ENCODE assay signal across 16 cellular contexts in genomic region chr7:272631-273030, GRCh38. TPM values are rescaled to one million over a fixed set of nuclear protein-coding genes. Genes with fewer than 3 reads are reported as not detected.
A peak's percentile ranks its signal among the peaks of the same experiment; 100 is the strongest.
DNase-seq lines count a peak whose midpoint lies in the region; ATAC-seq and TF ChIP-seq lines count a peak whose summit lies in the region.
"Had no signal": no experiment of that assay in that cellular context is flagged by ENCODE, and none has a peak within 500 bp of the region (broad histone marks: within the 10 kb centered on the region; RNA-seq: fewer than 3 reads in every experiment).

No MANE protein-coding gene starts in this region.

- H3K9ac ChIP-seq in neuronal stem cell (ENCODE audit: low read depth, low read length, poor library complexity), result peak overlapping the region; percentile 35
- H3K9ac ChIP-seq: BLaER1 treated with 17β-estradiol and CSF1 and Interleukin-3, amounts not matched to agents 10 nM and 100 nM had no signal

- no peak overlapping the region for H2AK5ac ChIP-seq in neuronal stem cell (ENCODE audit: low read depth, low read length)

- H4K91ac ChIP-seq in neuronal stem cell (ENCODE audit: low read depth, low read length, poor library complexity), result no peak overlapping the region

- no peak overlapping the region for H2BK5ac ChIP-seq in neuronal stem cell (ENCODE audit: low read length)

- H3K9me3 Mint-ChIP-seq in activated naive CD4-positive, alpha-beta T cell treated with anti-CD3 and anti-CD28 coated beads, Interleukin-2, amount 50 U/mL, for 72 hours, result peaks cover 24 to 28% of the 10 kb centered on the region in 2 donors

- H2BK12ac ChIP-seq in neuronal stem cell (ENCODE audit: low read length), result no peak overlapping the region

- H3K4me3 ChIP-seq in RWPE2 (ENCODE audit: severe bottlenecking), result no peak overlapping the region
- peak overlapping the region in 1 of 2 donors; percentile 66 for H3K4me3 ChIP-seq in neuronal stem cell (ENCODE audit: low read length in 2 of 2)
- H3K4me3 ChIP-seq in thoracic aorta, result no peak overlapping the region
- H3K4me3 ChIP-seq in sigmoid colon, result no peak overlapping the region
- H3K4me3 ChIP-seq: BLaER1 treated with 17β-estradiol and CSF1 and Interleukin-3, amounts not matched to agents 10 nM and 100 nM had no signal

- WGBS in neuronal stem cell (ENCODE audit: extremely low coverage in 2 of 2, insufficient read length in 2 of 2, insufficient replicate concordance in 1 of 2), 2 donors, result no CpG with 5 or more reads among the region's 14 CpGs
- 86 to 87% methylated on average over 14 of the region's 14 CpGs for WGBS in sigmoid colon, 2 donors

- no peaks in the 10 kb centered on the region for H3K79me1 ChIP-seq in neuronal stem cell (ENCODE audit: low read depth, low read length)

- H3K27ac ChIP-seq in RWPE2 (ENCODE audit: poor library complexity, severe bottlenecking) (no peak overlapping the region), neuronal stem cell (replicated peaks; ENCODE audit: low read length) (no peak overlapping the region), thoracic aorta (no peak overlapping the region), sigmoid colon (no peak overlapping the region)
- H3K27ac ChIP-seq: BLaER1 treated with 17β-estradiol and CSF1 and Interleukin-3, amounts not matched to agents 10 nM and 100 nM had no signal

- H3K4me1 ChIP-seq in RWPE2 (ENCODE audit: insufficient read depth, poor library complexity, severe bottlenecking), result no peaks in the 10 kb centered on the region
- no peaks in the 10 kb centered on the region for H3K4me1 ChIP-seq in neuronal stem cell (ENCODE audit: control insufficient read depth in 2 of 2, insufficient read depth in 1 of 2, low read depth in 1 of 2, low read length in 2 of 2)
- H3K4me1 ChIP-seq in thoracic aorta (ENCODE audit: control insufficient read depth in 1 of 2, low read depth in 2 of 2), result no peaks in the 10 kb centered on the region
- no peaks in the 10 kb centered on the region for H3K4me1 ChIP-seq in sigmoid colon

- no peak for TF ChIP-seq CTCF in RWPE2 (IDR thresholded peaks at IDR 0.05; ENCODE audit: poor library complexity, severe bottlenecking)
- no peak for TF ChIP-seq CTCF in thoracic aorta (IDR thresholded peaks at IDR 0.05)
- no peak for TF ChIP-seq CTCF in sigmoid colon (IDR thresholded peaks at IDR 0.05)

- H3K4ac ChIP-seq in neuronal stem cell (ENCODE audit: low read length), result no peak overlapping the region

- H3K27me3 ChIP-seq in RWPE2 (ENCODE audit: insufficient read depth, poor library complexity, severe bottlenecking) (no peaks in the 10 kb centered on the region), neuronal stem cell (ENCODE audit: control insufficient read depth in 3 of 3, insufficient read depth in 3 of 3, low read depth in 1 of 3, low read length in 3 of 3) (no peaks in the 10 kb centered on the region), thoracic aorta (replicated peaks; ENCODE audit: insufficient read depth) (no peaks in the 10 kb centered on the region), sigmoid colon (no peaks in the 10 kb centered on the region)
- H3K27me3 ChIP-seq: BLaER1 treated with 17β-estradiol and CSF1 and Interleukin-3, amounts not matched to agents 10 nM and 100 nM had no signal

- H2BK15ac ChIP-seq in neuronal stem cell (ENCODE audit: low read length), result no peak overlapping the region

- no peak for ATAC-seq in activated naive CD4-positive, alpha-beta T cell treated with anti-CD3 and anti-CD28 coated beads, Interleukin-2, amount 50 U/mL, for 72 hours
- no peak for ATAC-seq in RWPE2 (ENCODE audit: low read depth)
- ATAC-seq in thoracic aorta (ENCODE audit: insufficient number of reproducible peaks, low FRiP score, low read depth), result peak; percentile 19
- no peak for ATAC-seq in HG03521 (IDR thresholded peaks at IDR 0.05; ENCODE audit: unreplicated experiment)
- ATAC-seq: HCT116 had no signal

- H2AFZ ChIP-seq in neuronal stem cell (ENCODE audit: low read length), result no peak overlapping the region

- peaks cover 19 to 31% of the 10 kb centered on the region in 2 donors for H3K36me3 Mint-ChIP-seq in activated naive CD4-positive, alpha-beta T cell treated with anti-CD3 and anti-CD28 coated beads, Interleukin-2, amount 50 U/mL, for 72 hours
- H3K36me3 Mint-ChIP-seq: CD4-positive, CD25-positive, alpha-beta regulatory T cell had no signal

- peak overlapping the region; percentile 51 for H3K18ac ChIP-seq in neuronal stem cell (ENCODE audit: low read length)

- no peak for TF ChIP-seq EP300 in sigmoid colon (IDR thresholded peaks at IDR 0.05)

- no peak for TF ChIP-seq POLR2A in sigmoid colon (IDR thresholded peaks at IDR 0.05)

- no peak overlapping the region for H3K4me2 ChIP-seq in neuronal stem cell (ENCODE audit: insufficient read depth, low read length, poor library complexity, severe bottlenecking)
- H3K4me2 ChIP-seq: BLaER1 treated with 17β-estradiol and CSF1 and Interleukin-3, amounts not matched to agents 10 nM and 100 nM had no signal

- H3K27ac Mint-ChIP-seq in activated naive CD4-positive, alpha-beta T cell treated with anti-CD3 and anti-CD28 coated beads, Interleukin-2, amount 50 U/mL, for 72 hours, result no peak overlapping the region
- H3K27ac Mint-ChIP-seq: CD4-positive, CD25-positive, alpha-beta regulatory T cell had no signal

- H2BK120ac ChIP-seq in neuronal stem cell (ENCODE audit: low read depth, low read length), result no peak overlapping the region

- intact Hi-C loops in sigmoid colon (cut with DNase I), result no loop called here

- H3K36me3 ChIP-seq in RWPE2 (ENCODE audit: low read depth) (no peaks in the 10 kb centered on the region), neuronal stem cell (replicated peaks in 1 of 2; ENCODE audit: control insufficient read depth in 2 of 2, insufficient read depth in 2 of 2, low read length in 2 of 2) (no peaks in the 10 kb centered on the region), thoracic aorta (no peaks in the 10 kb centered on the region), sigmoid colon (no peaks in the 10 kb centered on the region)

- H3K23ac ChIP-seq in neuronal stem cell (ENCODE audit: low read depth, low read length, poor library complexity), result peak overlapping the region; percentile 96

- H3K9me3 ChIP-seq in RWPE2 (ENCODE audit: severe bottlenecking), result no peaks in the 10 kb centered on the region
- peaks cover 12 to 27% of the 10 kb centered on the region in 2 donors for H3K9me3 ChIP-seq in neuronal stem cell (replicated peaks in 1 of 2; ENCODE audit: control insufficient read depth in 2 of 2, insufficient read depth in 1 of 2, low read depth in 1 of 2, low read length in 2 of 2)
- peaks cover 18% of the 10 kb centered on the region for H3K9me3 ChIP-seq in thoracic aorta
- H3K9me3 ChIP-seq in sigmoid colon, result peaks cover 0 to 5% (median 2%) of the 10 kb centered on the region in 4 donors

- DNase-seq in activated naive CD4-positive, alpha-beta T cell treated with anti-CD3 and anti-CD28 coated beads, Interleukin-2, amount 50 U/mL, for 16 hours, result peak; percentile 6
- DNase-seq in activated naive CD4-positive, alpha-beta T cell treated with anti-CD3 and anti-CD28 coated beads, Interleukin-2, amount 50 U/mL, for 72 hours (ENCODE audit: low spot score in 2 of 2), result no peak
- DNase-seq in RWPE2 (ENCODE audit: low spot score), result peak; percentile 49
- DNase-seq in neuronal stem cell (ENCODE audit: low spot score), result no peak
- DNase-seq in thoracic aorta (ENCODE audit: low spot score), result no peak
- DNase-seq in sigmoid colon, result no peak
- DNase-seq in NCI-H2029 treated with DMSO at 0.1 percent for 48 hours (lab: John Stamatoyannopoulos, UW), result no peak
- DNase-seq: 8988T; AML-193; CD4-positive, CD25-positive, alpha-beta regulatory T cell; DMS 273 treated with DMSO at 0.1 percent for 48 hours had no signal

- H3K14ac ChIP-seq in neuronal stem cell (ENCODE audit: low read length), result peak overlapping the region; percentile 87

- H4K8ac ChIP-seq in neuronal stem cell (ENCODE audit: low read depth, low read length), result no peak overlapping the region

RNA-seq across cellular contexts. Expression of gene FOXL3, which starts 17.3 kb away (rescaled TPM):
- total RNA-seq in activated naive CD4-positive, alpha-beta T cell treated with anti-CD3 and anti-CD28 coated beads, Interleukin-2, amount 50 U/mL, for 72 hours, result not detected
- polyA plus RNA-seq in neuronal stem cell (2013, experiment 1 of 2), result not detected
- polyA plus RNA-seq in neuronal stem cell (2013, experiment 2 of 2), result not detected
- total RNA-seq in thoracic aorta, result not detected
- total RNA-seq in sigmoid colon, result not detected
- polyA plus RNA-seq in sigmoid colon, result not detected
- total RNA-seq: CD4-positive, CD25-positive, alpha-beta regulatory T cell; Daoy; H4 had no signal
- polyA plus RNA-seq: CD4-positive, CD25-positive, alpha-beta regulatory T cell had no signal

Comparison
In these comparisons a context has a peak if more than half of its experiments do, and no peak if none do; other contexts are left out.
1. DNase-seq: peak in activated naive CD4-positive, alpha-beta T cell treated with anti-CD3 and anti-CD28 coated beads, Interleukin-2, amount 50 U/mL, for 16 hours (single experiment) and RWPE2 (single experiment); none in activated naive CD4-positive, alpha-beta T cell treated with anti-CD3 and anti-CD28 coated beads, Interleukin-2, amount 50 U/mL, for 72 hours (0 of 2), neuronal stem cell (single experiment), thoracic aorta (single experiment), sigmoid colon (single experiment) and NCI-H2029 treated with DMSO at 0.1 percent for 48 hours (single experiment).